Comparison of ENCODE assay signal across 35 cellular contexts in the genomic region with DNA sequence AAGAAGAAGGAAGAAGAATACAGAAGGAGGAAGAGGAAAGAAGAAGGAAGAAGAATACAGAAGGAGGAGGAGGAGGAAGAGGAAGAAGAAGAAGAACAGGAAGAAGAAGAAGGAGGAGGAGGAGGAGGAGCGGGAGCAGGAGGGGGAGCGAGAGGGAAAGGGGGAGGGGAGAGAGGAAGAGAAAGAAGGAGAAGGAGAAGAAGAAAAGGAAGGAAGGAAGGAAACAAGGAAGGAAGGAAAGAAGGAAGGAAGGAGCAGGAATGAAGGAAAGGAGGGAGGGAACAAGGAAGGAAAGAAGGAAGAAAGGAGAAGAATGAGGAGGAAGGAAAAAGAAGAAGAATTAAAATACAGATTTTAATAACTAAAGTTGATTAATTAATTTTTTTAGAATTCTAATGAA.
"Had no signal": no experiment of that assay in that cellular context is flagged by ENCODE, and none has a peak within 500 bp of the region (broad histone marks: within the 10 kb centered on the region; RNA-seq: fewer than 3 reads in every experiment).

No MANE protein-coding gene starts in this region.

- DNase-seq: Kasumi-1, MG63, MM.1S, MV-4-11, NCI-H1048, NCI-H1092, NCI-H1092 treated with DMSO at 0.1 percent for 48 hours, NCI-H1105, NCI-H1105 treated with DMSO at 0.1 percent for 48 hours, NCI-H1417, NCI-H1417 treated with DMSO at 0.1 percent for 48 hours, NCI-H1436, NCI-H1436 treated with DMSO at 0.1 percent for 48 hours, NCI-H146, NCI-H1694, NCI-H1694 treated with DMSO at 0.1 percent for 48 hours, NCI-H187, NCI-H187 treated with DMSO at 0.1 percent for 48 hours, NCI-H1930, NCI-H2029, NCI-H2029 treated with DMSO at 0.1 percent for 48 hours, NCI-H2081, NCI-H2081 treated with DMSO at 0.1 percent for 48 hours, NCI-H2107, NCI-H2171, NCI-H2171 treated with DMSO at 0.1 percent for 48 hours, NCI-H2227 treated with DMSO at 0.1 percent for 48 hours, NCI-H226, NCI-H345, NCI-H446, NCI-H446 treated with DMSO at 0.1 percent for 48 hours, NCI-H510A treated with DMSO at 0.1 percent for 48 hours, NCI-H524, NCI-H524 treated with DMSO at 0.1 percent for 48 hours, NCI-H526 had no signal

- H3K27me3 ChIP-seq: MG63 had no signal

- H3K36me3 ChIP-seq: MG63 had no signal

- H3K9me3 ChIP-seq: MG63 had no signal

- H3K4me3 ChIP-seq: MG63 had no signal
